Comparison of ENCODE assay signal across 1 cellular context in the genomic region with DNA sequence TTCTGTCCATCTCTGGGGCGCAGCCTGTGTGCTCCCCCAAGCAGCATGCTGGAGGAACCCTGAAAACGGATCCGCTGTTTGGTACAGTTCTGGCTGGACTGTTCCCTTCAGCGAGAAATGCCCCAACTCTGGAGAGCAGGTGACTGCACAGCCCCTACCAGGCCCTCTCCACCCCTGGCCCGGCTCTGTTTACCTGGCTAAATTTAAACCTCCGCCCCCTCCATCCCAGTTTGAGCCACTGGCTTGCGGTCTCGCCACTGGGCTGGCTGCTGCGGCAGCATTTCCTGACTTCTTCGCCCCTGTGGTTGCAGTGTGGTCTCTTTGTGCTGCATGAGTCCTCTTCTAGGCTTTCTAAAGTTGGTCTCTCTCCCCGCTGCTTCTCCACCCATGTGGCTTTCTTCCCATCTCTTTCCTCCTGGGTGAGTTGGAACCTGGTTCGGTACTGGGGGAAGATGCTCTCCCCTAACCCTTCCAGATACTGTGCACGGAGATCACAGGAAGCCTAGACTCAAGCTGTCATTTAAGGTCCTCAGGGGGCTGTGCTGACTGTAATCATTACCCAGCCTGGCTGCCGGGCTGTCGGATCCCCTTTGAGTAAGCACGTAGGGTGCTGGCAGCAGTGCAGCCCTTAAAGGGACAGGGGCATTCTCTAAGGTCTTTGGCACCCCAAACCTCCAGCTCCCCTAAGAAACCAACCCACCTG.
TF ChIP-seq lines count a peak whose summit lies in the region.

No MANE protein-coding gene starts in this region.

TF ChIP-seq in GM12878, 131 proteins besides CTCF, POLR2A, EP300 and RAD21 (continued from another document and continues in another):
- TF ChIP-seq MTA3 (IDR thresholded peaks at IDR 0.05; ENCODE audit: borderline replicate concordance, low read length) (peak; percentile 95), MEF2B (IDR thresholded peaks at IDR 0.05; ENCODE audit: partially characterized antibody, poor library complexity, severe bottlenecking) (peak; percentile 83), TCF12 (IDR thresholded peaks at IDR 0.05; ENCODE audit: low read depth, low read length) (peak; percentile 74), SIX5 (IDR thresholded peaks at IDR 0.05; ENCODE audit: low read depth, low read length, severe bottlenecking) (no peak), NFYA (IDR thresholded peaks at IDR 0.05; ENCODE audit: borderline replicate concordance, low read depth, low read length) (no peak), STAT3 (IDR thresholded peaks at IDR 0.05; ENCODE audit: low read depth, low read length) (no peak), POU2F2 (IDR thresholded peaks at IDR 0.05; ENCODE audit: borderline replicate concordance, low read depth, low read length) (0 out of 3 replicates have a peak, but pooled peaks have one; percentile 18), SMAD5 (IDR thresholded peaks at IDR 0.05; ENCODE audit: low read depth) (no peak), SRF (IDR thresholded peaks at IDR 0.05; ENCODE audit: low read depth in 2 of 2, low read length in 2 of 2) (no peak), DPF2 (IDR thresholded peaks at IDR 0.05) (peak; percentile 89), YBX1 (IDR thresholded peaks at IDR 0.05) (no peak), MYB (IDR thresholded peaks at IDR 0.05; ENCODE audit: borderline replicate concordance, low read depth, low read length) (0 out of 2 replicates have a peak, but pooled peaks have one; percentile 44), ZZZ3 (IDR thresholded peaks at IDR 0.05; ENCODE audit: control insufficient read depth, insufficient read length, low read depth) (no peak), CHD1 (IDR thresholded peaks at IDR 0.05; ENCODE audit: low read depth, low read length) (no peak), NFIC (IDR thresholded peaks at IDR 0.05; ENCODE audit: low read depth, low read length) (peak; percentile 93), ZNF274 (IDR thresholded peaks at IDR 0.05; ENCODE audit: insufficient read depth, insufficient read length) (no peak), BMI1 (IDR thresholded peaks at IDR 0.05; ENCODE audit: borderline replicate concordance) (no peak), SPI1 (IDR thresholded peaks at IDR 0.05; ENCODE audit: borderline replicate concordance, insufficient read depth, low read depth, low read length) (no peak), EGR1 (IDR thresholded peaks at IDR 0.05; ENCODE audit: borderline replicate concordance in 1 of 2, low read depth in 2 of 2, low read length in 2 of 2) (peak in 1 of 2 experiments; percentile 94; a peak in 2 of 3 replicates), KDM1A (IDR thresholded peaks at IDR 0.05; ENCODE audit: borderline replicate concordance) (no peak), CBX3 (IDR thresholded peaks at IDR 0.05; ENCODE audit: borderline replicate concordance, low read depth) (no peak), RB1 (IDR thresholded peaks at IDR 0.05; ENCODE audit: borderline replicate concordance) (no peak), SP1 (IDR thresholded peaks at IDR 0.05; ENCODE audit: low read depth, low read length) (no peak)
- TF ChIP-seq, protein P1, sequence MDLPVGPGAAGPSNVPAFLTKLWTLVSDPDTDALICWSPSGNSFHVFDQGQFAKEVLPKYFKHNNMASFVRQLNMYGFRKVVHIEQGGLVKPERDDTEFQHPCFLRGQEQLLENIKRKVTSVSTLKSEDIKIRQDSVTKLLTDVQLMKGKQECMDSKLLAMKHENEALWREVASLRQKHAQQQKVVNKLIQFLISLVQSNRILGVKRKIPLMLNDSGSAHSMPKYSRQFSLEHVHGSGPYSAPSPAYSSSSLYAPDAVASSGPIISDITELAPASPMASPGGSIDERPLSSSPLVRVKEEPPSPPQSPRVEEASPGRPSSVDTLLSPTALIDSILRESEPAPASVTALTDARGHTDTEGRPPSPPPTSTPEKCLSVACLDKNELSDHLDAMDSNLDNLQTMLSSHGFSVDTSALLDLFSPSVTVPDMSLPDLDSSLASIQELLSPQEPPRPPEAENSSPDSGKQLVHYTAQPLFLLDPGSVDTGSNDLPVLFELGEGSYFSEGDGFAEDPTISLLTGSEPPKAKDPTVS (IDR thresholded peaks at IDR 0.05; ENCODE audit: low read depth, low read length) = no peak
- TF ChIP-seq, protein P2, sequence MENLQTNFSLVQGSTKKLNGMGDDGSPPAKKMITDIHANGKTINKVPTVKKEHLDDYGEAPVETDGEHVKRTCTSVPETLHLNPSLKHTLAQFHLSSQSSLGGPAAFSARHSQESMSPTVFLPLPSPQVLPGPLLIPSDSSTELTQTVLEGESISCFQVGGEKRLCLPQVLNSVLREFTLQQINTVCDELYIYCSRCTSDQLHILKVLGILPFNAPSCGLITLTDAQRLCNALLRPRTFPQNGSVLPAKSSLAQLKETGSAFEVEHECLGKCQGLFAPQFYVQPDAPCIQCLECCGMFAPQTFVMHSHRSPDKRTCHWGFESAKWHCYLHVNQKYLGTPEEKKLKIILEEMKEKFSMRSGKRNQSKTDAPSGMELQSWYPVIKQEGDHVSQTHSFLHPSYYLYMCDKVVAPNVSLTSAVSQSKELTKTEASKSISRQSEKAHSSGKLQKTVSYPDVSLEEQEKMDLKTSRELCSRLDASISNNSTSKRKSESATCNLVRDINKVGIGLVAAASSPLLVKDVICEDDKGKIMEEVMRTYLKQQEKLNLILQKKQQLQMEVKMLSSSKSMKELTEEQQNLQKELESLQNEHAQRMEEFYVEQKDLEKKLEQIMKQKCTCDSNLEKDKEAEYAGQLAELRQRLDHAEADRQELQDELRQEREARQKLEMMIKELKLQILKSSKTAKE (IDR thresholded peaks at IDR 0.05; ENCODE audit: low read depth, poor library complexity, severe bottlenecking) = peak; percentile 96
- TF ChIP-seq, protein P3, sequence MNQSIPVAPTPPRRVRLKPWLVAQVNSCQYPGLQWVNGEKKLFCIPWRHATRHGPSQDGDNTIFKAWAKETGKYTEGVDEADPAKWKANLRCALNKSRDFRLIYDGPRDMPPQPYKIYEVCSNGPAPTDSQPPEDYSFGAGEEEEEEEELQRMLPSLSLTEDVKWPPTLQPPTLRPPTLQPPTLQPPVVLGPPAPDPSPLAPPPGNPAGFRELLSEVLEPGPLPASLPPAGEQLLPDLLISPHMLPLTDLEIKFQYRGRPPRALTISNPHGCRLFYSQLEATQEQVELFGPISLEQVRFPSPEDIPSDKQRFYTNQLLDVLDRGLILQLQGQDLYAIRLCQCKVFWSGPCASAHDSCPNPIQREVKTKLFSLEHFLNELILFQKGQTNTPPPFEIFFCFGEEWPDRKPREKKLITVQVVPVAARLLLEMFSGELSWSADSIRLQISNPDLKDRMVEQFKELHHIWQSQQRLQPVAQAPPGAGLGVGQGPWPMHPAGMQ (IDR thresholded peaks at IDR 0.05; ENCODE audit: borderline replicate concordance) = peak; percentile 72
- TF ChIP-seq, protein P4, sequence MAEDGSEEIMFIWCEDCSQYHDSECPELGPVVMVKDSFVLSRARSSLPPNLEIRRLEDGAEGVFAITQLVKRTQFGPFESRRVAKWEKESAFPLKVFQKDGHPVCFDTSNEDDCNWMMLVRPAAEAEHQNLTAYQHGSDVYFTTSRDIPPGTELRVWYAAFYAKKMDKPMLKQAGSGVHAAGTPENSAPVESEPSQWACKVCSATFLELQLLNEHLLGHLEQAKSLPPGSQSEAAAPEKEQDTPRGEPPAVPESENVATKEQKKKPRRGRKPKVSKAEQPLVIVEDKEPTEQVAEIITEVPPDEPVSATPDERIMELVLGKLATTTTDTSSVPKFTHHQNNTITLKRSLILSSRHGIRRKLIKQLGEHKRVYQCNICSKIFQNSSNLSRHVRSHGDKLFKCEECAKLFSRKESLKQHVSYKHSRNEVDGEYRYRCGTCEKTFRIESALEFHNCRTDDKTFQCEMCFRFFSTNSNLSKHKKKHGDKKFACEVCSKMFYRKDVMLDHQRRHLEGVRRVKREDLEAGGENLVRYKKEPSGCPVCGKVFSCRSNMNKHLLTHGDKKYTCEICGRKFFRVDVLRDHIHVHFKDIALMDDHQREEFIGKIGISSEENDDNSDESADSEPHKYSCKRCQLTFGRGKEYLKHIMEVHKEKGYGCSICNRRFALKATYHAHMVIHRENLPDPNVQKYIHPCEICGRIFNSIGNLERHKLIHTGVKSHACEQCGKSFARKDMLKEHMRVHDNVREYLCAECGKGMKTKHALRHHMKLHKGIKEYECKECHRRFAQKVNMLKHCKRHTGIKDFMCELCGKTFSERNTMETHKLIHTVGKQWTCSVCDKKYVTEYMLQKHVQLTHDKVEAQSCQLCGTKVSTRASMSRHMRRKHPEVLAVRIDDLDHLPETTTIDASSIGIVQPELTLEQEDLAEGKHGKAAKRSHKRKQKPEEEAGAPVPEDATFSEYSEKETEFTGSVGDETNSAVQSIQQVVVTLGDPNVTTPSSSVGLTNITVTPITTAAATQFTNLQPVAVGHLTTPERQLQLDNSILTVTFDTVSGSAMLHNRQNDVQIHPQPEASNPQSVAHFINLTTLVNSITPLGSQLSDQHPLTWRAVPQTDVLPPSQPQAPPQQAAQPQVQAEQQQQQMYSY (CRISPR knock-in tag; IDR thresholded peaks at IDR 0.05) = no peak
- TF ChIP-seq, protein P5, sequence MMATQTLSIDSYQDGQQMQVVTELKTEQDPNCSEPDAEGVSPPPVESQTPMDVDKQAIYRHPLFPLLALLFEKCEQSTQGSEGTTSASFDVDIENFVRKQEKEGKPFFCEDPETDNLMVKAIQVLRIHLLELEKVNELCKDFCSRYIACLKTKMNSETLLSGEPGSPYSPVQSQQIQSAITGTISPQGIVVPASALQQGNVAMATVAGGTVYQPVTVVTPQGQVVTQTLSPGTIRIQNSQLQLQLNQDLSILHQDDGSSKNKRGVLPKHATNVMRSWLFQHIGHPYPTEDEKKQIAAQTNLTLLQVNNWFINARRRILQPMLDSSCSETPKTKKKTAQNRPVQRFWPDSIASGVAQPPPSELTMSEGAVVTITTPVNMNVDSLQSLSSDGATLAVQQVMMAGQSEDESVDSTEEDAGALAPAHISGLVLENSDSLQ (IDR thresholded peaks at IDR 0.05) = peak; percentile 81
- TF ChIP-seq, protein P6, sequence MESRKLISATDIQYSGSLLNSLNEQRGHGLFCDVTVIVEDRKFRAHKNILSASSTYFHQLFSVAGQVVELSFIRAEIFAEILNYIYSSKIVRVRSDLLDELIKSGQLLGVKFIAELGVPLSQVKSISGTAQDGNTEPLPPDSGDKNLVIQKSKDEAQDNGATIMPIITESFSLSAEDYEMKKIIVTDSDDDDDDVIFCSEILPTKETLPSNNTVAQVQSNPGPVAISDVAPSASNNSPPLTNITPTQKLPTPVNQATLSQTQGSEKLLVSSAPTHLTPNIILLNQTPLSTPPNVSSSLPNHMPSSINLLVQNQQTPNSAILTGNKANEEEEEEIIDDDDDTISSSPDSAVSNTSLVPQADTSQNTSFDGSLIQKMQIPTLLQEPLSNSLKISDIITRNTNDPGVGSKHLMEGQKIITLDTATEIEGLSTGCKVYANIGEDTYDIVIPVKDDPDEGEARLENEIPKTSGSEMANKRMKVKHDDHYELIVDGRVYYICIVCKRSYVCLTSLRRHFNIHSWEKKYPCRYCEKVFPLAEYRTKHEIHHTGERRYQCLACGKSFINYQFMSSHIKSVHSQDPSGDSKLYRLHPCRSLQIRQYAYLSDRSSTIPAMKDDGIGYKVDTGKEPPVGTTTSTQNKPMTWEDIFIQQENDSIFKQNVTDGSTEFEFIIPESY (IDR thresholded peaks at IDR 0.05) = no peak
- TF ChIP-seq, protein P7, sequence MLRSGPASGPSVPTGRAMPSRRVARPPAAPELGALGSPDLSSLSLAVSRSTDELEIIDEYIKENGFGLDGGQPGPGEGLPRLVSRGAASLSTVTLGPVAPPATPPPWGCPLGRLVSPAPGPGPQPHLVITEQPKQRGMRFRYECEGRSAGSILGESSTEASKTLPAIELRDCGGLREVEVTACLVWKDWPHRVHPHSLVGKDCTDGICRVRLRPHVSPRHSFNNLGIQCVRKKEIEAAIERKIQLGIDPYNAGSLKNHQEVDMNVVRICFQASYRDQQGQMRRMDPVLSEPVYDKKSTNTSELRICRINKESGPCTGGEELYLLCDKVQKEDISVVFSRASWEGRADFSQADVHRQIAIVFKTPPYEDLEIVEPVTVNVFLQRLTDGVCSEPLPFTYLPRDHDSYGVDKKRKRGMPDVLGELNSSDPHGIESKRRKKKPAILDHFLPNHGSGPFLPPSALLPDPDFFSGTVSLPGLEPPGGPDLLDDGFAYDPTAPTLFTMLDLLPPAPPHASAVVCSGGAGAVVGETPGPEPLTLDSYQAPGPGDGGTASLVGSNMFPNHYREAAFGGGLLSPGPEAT (IDR thresholded peaks at IDR 0.05; ENCODE audit: low read depth) = peak; percentile 89
- TF ChIP-seq, protein P8, sequence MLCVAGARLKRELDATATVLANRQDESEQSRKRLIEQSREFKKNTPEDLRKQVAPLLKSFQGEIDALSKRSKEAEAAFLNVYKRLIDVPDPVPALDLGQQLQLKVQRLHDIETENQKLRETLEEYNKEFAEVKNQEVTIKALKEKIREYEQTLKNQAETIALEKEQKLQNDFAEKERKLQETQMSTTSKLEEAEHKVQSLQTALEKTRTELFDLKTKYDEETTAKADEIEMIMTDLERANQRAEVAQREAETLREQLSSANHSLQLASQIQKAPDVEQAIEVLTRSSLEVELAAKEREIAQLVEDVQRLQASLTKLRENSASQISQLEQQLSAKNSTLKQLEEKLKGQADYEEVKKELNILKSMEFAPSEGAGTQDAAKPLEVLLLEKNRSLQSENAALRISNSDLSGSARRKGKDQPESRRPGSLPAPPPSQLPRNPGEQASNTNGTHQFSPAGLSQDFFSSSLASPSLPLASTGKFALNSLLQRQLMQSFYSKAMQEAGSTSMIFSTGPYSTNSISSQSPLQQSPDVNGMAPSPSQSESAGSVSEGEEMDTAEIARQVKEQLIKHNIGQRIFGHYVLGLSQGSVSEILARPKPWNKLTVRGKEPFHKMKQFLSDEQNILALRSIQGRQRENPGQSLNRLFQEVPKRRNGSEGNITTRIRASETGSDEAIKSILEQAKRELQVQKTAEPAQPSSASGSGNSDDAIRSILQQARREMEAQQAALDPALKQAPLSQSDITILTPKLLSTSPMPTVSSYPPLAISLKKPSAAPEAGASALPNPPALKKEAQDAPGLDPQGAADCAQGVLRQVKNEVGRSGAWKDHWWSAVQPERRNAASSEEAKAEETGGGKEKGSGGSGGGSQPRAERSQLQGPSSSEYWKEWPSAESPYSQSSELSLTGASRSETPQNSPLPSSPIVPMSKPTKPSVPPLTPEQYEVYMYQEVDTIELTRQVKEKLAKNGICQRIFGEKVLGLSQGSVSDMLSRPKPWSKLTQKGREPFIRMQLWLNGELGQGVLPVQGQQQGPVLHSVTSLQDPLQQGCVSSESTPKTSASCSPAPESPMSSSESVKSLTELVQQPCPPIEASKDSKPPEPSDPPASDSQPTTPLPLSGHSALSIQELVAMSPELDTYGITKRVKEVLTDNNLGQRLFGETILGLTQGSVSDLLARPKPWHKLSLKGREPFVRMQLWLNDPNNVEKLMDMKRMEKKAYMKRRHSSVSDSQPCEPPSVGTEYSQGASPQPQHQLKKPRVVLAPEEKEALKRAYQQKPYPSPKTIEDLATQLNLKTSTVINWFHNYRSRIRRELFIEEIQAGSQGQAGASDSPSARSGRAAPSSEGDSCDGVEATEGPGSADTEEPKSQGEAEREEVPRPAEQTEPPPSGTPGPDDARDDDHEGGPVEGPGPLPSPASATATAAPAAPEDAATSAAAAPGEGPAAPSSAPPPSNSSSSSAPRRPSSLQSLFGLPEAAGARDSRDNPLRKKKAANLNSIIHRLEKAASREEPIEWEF (IDR thresholded peaks at IDR 0.05; ENCODE audit: insufficient replicate concordance, low read depth, low read length) = peak; percentile 50
- TF ChIP-seq, protein P9, sequence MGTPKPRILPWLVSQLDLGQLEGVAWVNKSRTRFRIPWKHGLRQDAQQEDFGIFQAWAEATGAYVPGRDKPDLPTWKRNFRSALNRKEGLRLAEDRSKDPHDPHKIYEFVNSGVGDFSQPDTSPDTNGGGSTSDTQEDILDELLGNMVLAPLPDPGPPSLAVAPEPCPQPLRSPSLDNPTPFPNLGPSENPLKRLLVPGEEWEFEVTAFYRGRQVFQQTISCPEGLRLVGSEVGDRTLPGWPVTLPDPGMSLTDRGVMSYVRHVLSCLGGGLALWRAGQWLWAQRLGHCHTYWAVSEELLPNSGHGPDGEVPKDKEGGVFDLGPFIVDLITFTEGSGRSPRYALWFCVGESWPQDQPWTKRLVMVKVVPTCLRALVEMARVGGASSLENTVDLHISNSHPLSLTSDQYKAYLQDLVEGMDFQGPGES (IDR thresholded peaks at IDR 0.05) = no peak
